Comparison of ENCODE assay signal across 12 cellular contexts in the genomic region with DNA sequence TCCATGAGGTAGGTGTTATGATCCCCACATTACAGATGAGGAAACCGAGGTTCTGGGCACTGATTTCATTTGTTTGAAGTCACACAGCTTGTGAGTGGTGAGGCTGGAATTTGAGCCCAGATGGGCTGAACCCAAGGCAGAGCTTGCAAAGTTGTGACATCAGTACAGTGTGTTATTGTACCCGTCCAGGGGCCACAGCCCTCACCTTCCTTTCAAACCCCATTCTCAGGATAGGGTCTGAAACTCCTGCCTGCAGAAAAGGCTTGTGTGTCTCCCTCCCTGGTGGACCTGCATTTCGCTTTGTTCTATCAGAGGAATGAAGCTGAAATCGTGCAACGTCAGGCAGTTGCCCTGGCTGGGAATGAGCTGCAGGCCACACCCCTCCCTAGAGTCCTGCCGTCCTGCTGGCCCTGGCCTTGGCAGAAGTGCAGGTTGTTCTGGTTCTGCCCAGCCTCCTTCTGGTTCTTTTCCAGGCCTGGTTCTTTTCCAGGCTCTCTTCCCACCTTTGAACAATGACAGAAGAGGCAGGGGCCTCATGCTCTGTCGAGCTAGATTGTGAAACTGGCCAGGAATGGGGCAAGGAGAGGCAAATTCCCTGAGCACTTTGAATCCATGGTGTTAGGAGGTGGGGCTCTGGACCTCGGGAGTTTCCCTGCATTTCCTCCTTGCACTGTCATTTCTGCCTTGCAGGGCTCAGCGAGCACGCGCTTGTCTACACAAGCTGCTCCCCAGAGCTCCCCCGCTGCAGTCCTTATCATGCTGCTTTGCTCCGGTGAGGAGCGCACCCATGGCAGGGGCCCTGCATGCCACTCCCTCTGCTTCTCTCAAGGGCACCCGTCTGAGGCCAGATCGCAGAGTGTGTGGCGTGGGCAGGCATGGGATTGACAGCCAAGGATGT. TPM values are rescaled to one million over a fixed set of nuclear protein-coding genes. Genes with fewer than 3 reads are reported as not detected.
DNase-seq lines count a peak whose midpoint lies in the region; ATAC-seq and TF ChIP-seq lines count a peak whose summit lies in the region.
"Had no signal": no experiment of that assay in that cellular context is flagged by ENCODE, and none has a peak within 500 bp of the region (broad histone marks: within the 10 kb centered on the region; RNA-seq: fewer than 3 reads in every experiment).

No MANE protein-coding gene starts in this region.

- H3K4me3 Mint-ChIP-seq in osteocyte (ENCODE audit: unreplicated experiment), result no peak overlapping the region
- H3K4me3 Mint-ChIP-seq: CD4-positive, CD25-positive, alpha-beta regulatory T cell had no signal

- H3K9me3 Mint-ChIP-seq in osteocyte (ENCODE audit: unreplicated experiment), result no peaks in the 10 kb centered on the region

- H3K4me3 ChIP-seq in right atrium auricular region (no peak overlapping the region), prostate gland (no peak overlapping the region)

- no peak for TF ChIP-seq POLR2A in prostate gland (IDR thresholded peaks at IDR 0.05)

- H3K27me3 ChIP-seq in right atrium auricular region (no peaks in the 10 kb centered on the region), prostate gland (replicated peaks; ENCODE audit: insufficient read depth) (no peaks in the 10 kb centered on the region)

- ATAC-seq in stimulated activated naive CD8-positive, alpha-beta T cell treated with anti-CD3 and anti-CD28 coated beads, Interleukin-15, Interleukin-2, amounts not matched to agents 100 U/mL and 50 U/mL, for 24 hours, result no peak
- no peak for ATAC-seq in GM21786 (IDR thresholded peaks at IDR 0.05; ENCODE audit: unreplicated experiment)

- no peak overlapping the region for H3K27ac Mint-ChIP-seq in osteocyte (ENCODE audit: unreplicated experiment)
- H3K27ac Mint-ChIP-seq: CD4-positive, CD25-positive, alpha-beta regulatory T cell had no signal

- 28% methylated on average over 17 of the region's 17 CpGs for WGBS in prostate gland

- peaks cover 22% of the 10 kb centered on the region for H3K4me1 Mint-ChIP-seq in osteocyte (ENCODE audit: unreplicated experiment)
- H3K4me1 Mint-ChIP-seq: CD4-positive, CD25-positive, alpha-beta regulatory T cell had no signal

- H3K27ac ChIP-seq in C4-2B, result peak overlapping the region; percentile 77
- peak overlapping the region; percentile 63 to 64 for H3K27ac ChIP-seq in right atrium auricular region
- peak overlapping the region; percentile 8 to 26 for H3K27ac ChIP-seq in prostate gland

- intact Hi-C loops in prostate gland (cut with DNase I), result no loop called here

- peak; percentile 16 for DNase-seq in astrocyte of the hippocampus (ENCODE audit: low read depth, low spot score)
- no peak for DNase-seq in right atrium auricular region (ENCODE audit: low spot score)
- peak; percentile 66 for DNase-seq in prostate gland (ENCODE audit: low spot score)
- DNase-seq in osteocyte (ENCODE audit: extremely low spot score, unreplicated experiment), result no peak
- DNase-seq in stimulated activated naive CD8-positive, alpha-beta T cell treated with anti-CD3 and anti-CD28 coated beads, Interleukin-15, Interleukin-2, amounts not matched to agents 100 U/mL and 50 U/mL, for 24 hours, result no peak
- no peak for DNase-seq in DMS79 (lab: John Stamatoyannopoulos, UW)
- DNase-seq: CD4-positive, CD25-positive, alpha-beta regulatory T cell; MM.1S; stimulated activated naive CD4-positive, alpha-beta T cell treated with Interleukin-2 at 50 U/mL for 16 hours had no signal

- no peaks in the 10 kb centered on the region for H3K27me3 Mint-ChIP-seq in osteocyte (ENCODE audit: unreplicated experiment)

- TF ChIP-seq CTCF in C4-2B (conservative IDR thresholded peaks at IDR 0.05), result no peak
- no peak for TF ChIP-seq CTCF in right atrium auricular region (IDR thresholded peaks at IDR 0.05)
- TF ChIP-seq CTCF in prostate gland (IDR thresholded peaks at IDR 0.05), result no peak
- no peak for TF ChIP-seq CTCF in osteocyte (IDR thresholded peaks at IDR 0.05)

- H3K36me3 Mint-ChIP-seq in osteocyte (ENCODE audit: unreplicated experiment), result no peaks in the 10 kb centered on the region
- H3K36me3 Mint-ChIP-seq: CD4-positive, CD25-positive, alpha-beta regulatory T cell had no signal

- H3K4me1 ChIP-seq in right atrium auricular region, result peaks cover 0 to 18% of the 10 kb centered on the region in 2 donors
- H3K4me1 ChIP-seq in prostate gland (replicated peaks), result peaks cover 12% of the 10 kb centered on the region

- H3K9me3 ChIP-seq in right atrium auricular region (no peaks in the 10 kb centered on the region), prostate gland (no peaks in the 10 kb centered on the region)

- H3K36me3 ChIP-seq in right atrium auricular region (no peaks in the 10 kb centered on the region), prostate gland (no peaks in the 10 kb centered on the region)

RNA-seq across cellular contexts. Expression of a gene that starts 8.2 kb away (rescaled TPM):
- total RNA-seq in right atrium auricular region (100 to 1,000 TPM in 1 of 2 donors, 10 to 100 TPM in 1; 98.7 to 241 TPM), prostate gland (10 to 100 TPM in 1 of 2 donors, 1 to 10 TPM in 1; 3.3 to 28.5 TPM), osteocyte (not detected in 2 replicates)
- total RNA-seq: CD4-positive, CD25-positive, alpha-beta regulatory T cell; OCI-LY7 had no signal

RNA-seq across cellular contexts. Expression of a gene that starts 22.8 kb away (rescaled TPM):
- total RNA-seq in right atrium auricular region (under 1 TPM; 0.15 to 0.24 TPM), prostate gland (1 to 10 TPM in 1 of 2 donors, under 1 TPM in 1; 0.82 to 1.0 TPM), osteocyte (not detected in 2 replicates)
- total RNA-seq: CD4-positive, CD25-positive, alpha-beta regulatory T cell; OCI-LY7 had no signal

Comparison
In these comparisons a context has a peak if more than half of its experiments do, and no peak if none do; other contexts are left out.
1. H3K27ac ChIP-seq: peak in every context shown above with its lines; median percentile 77 in C4-2B; 64 in right atrium auricular region; 17 in prostate gland.
2. DNase-seq: peak in astrocyte of the hippocampus (single experiment) and prostate gland (single experiment); none in right atrium auricular region (single experiment), osteocyte (single experiment), stimulated activated naive CD8-positive, alpha-beta T cell treated with anti-CD3 and anti-CD28 coated beads, Interleukin-15, Interleukin-2, amounts not matched to agents 100 U/mL and 50 U/mL, for 24 hours (single experiment) and DMS79 (single experiment).